ENCODE assay signal across 16 cellular contexts in genomic region chr3:128107809-128108208, GRCh38.
"Had no signal": no experiment of that assay in that cellular context is flagged by ENCODE, and none has a peak within 500 bp of the region (broad histone marks: within the 10 kb centered on the region; RNA-seq: fewer than 3 reads in every experiment).

No MANE protein-coding gene starts in this region.

- DNase-seq: activated CD4-positive, alpha-beta T cell treated with anti-CD3 and anti-CD28 coated beads for 48 hours; activated CD8-positive, alpha-beta memory T cell treated with anti-CD3 and anti-CD28 coated beads, Interleukin-2, amount 50 U/mL, for 48 hours; activated CD8-positive, alpha-beta T cell treated with anti-CD3 and anti-CD28 coated beads, Interleukin-2, amount 10 ng/mL, durations not matched to agents 7 days and 5 days; activated naive CD4-positive, alpha-beta T cell treated with Interleukin-2 at 50 U/mL for 16 hours; body of pancreas; cerebellar nuclear complex; glutamatergic neuron; left colon; mesenchymal stem cell; ovary; T-helper 1 cell; tibial artery; uterus had no signal

- H3K9me3 ChIP-seq: body of pancreas, ovary, tibial artery, uterus had no signal

- H3K4me3 ChIP-seq: body of pancreas, ovary, smooth muscle cell, tibial artery, uterus had no signal

- H3K36me3 ChIP-seq: ovary, uterus had no signal

- ATAC-seq: activated CD8-positive, alpha-beta T cell treated with anti-CD3 and anti-CD28 coated beads, Interleukin-2, amount 10 ng/mL, durations not matched to agents 7 days and 5 days; body of pancreas; left colon; stimulated activated effector memory CD8-positive, alpha-beta T cell treated with anti-CD3 and anti-CD28 coated beads, Interleukin-12 subunit alpha, Interleukin-12 subunit beta, amount 100 ng/mL, for 72 hours had no signal

- H3K9me3 Mint-ChIP-seq: dendritic cell treated with granulocyte-macrophage colony-stimulating factor and Interleukin-4, amounts not matched to agents 40 ng/mL and 50 ng/mL, for 4 days; stimulated activated effector memory CD8-positive, alpha-beta T cell treated with anti-CD3 and anti-CD28 coated beads, Interleukin-12 subunit alpha, Interleukin-12 subunit beta, amount 100 ng/mL, for 72 hours had no signal

- H3K27me3 ChIP-seq: body of pancreas, ovary, tibial artery, uterus had no signal

- H3K4me2 ChIP-seq: smooth muscle cell had no signal

- H3K27ac Mint-ChIP-seq: activated CD8-positive, alpha-beta T cell treated with anti-CD3 and anti-CD28 coated beads, Interleukin-2, amount 10 ng/mL, durations not matched to agents 7 days and 5 days; dendritic cell treated with granulocyte-macrophage colony-stimulating factor and Interleukin-4, amounts not matched to agents 40 ng/mL and 50 ng/mL, for 4 days; stimulated activated effector memory CD8-positive, alpha-beta T cell treated with anti-CD3 and anti-CD28 coated beads, Interleukin-12 subunit alpha, Interleukin-12 subunit beta, amount 100 ng/mL, for 72 hours had no signal

- H3K27me3 Mint-ChIP-seq: dendritic cell treated with granulocyte-macrophage colony-stimulating factor and Interleukin-4, amounts not matched to agents 40 ng/mL and 50 ng/mL, for 4 days had no signal

- H3K4me1 ChIP-seq: body of pancreas, uterus had no signal

- H3K4me3 Mint-ChIP-seq: activated CD8-positive, alpha-beta T cell treated with anti-CD3 and anti-CD28 coated beads, Interleukin-2, amount 10 ng/mL, durations not matched to agents 7 days and 5 days; dendritic cell treated with granulocyte-macrophage colony-stimulating factor and Interleukin-4, amounts not matched to agents 40 ng/mL and 50 ng/mL, for 4 days; stimulated activated effector memory CD8-positive, alpha-beta T cell treated with anti-CD3 and anti-CD28 coated beads, Interleukin-12 subunit alpha, Interleukin-12 subunit beta, amount 100 ng/mL, for 72 hours had no signal

- H3K27ac ChIP-seq: body of pancreas, ovary, tibial artery, uterus had no signal
